8 cellular contexts compared by ENCODE assay signal in genomic region chr6:31795616-31796298, GRCh38. TPM values are rescaled to one million over a fixed set of nuclear protein-coding genes. Genes with fewer than 3 reads are reported as not detected.
DNase-seq lines count a peak whose midpoint lies in the region; ATAC-seq and TF ChIP-seq lines count a peak whose summit lies in the region.

VARS1 (minus strand) TSS chr6:31795752; CDS start chr6:31795217, 535 bp downstream.

- H3K4me2 ChIP-seq in PC-9, result peak within 1 kb of the TSS; percentile 96

- WGBS in esophagus, 2 donors, result 1% methylated on average over 74 to 75 of the region's 75 CpGs

- intact Hi-C loops in Caco-2 (cut with micrococcal nuclease; ENCODE audit: unreplicated experiment), result loop anchor here (1.0 kb wide), 2 partner anchors 32 to 66 kb away; partner anchors contain the start of genes DDAH2 and HSPA1B
- intact Hi-C loops in PC-9 (cut with micrococcal nuclease; ENCODE audit: unreplicated experiment), result loop anchor here (1.0 to 2.0 kb wide), 3 partner anchors 19 to 32 kb away; partner anchors contain the start of genes HSPA1A, HSPA1B, HSPA1L and VWA7

- H3K36me3 ChIP-seq in Caco-2 (ENCODE audit: control insufficient read depth, insufficient read depth, low read length) (no peaks in the 10 kb centered on the region), PC-9 (ENCODE audit: low read depth) (peaks cover 4% of the 10 kb centered on the region; the same call in 1 of the 2 replicates), esophagus (ENCODE audit: control insufficient read depth in 2 of 2, insufficient read depth in 2 of 2, low read length in 1 of 2) (peaks cover 0 to 7% of the 10 kb centered on the region in 2 donors), muscle layer of duodenum (ENCODE audit: control insufficient read depth in 1 of 2, insufficient read depth in 2 of 2, low read length in 2 of 2) (peaks cover 4 to 20% of the 10 kb centered on the region in 2 donors)

- H3K27me3 Mint-ChIP-seq in Caco-2 (ENCODE audit: insufficient read depth, unreplicated experiment), result no peaks in the 10 kb centered on the region
- H3K27me3 Mint-ChIP-seq in IgD-negative memory B cell, result peaks cover 2% of the 10 kb centered on the region

- H3K36me3 Mint-ChIP-seq in Caco-2 (ENCODE audit: insufficient read depth, unreplicated experiment) (peaks cover 25% of the 10 kb centered on the region), IgD-negative memory B cell (peaks cover 2% of the 10 kb centered on the region)

- peak; percentile 78 to 94 for TF ChIP-seq CTCF in Caco-2 (IDR thresholded peaks at IDR 0.05; ENCODE audit: insufficient read depth in 1 of 2, low read depth in 1 of 2, low read length in 1 of 2, severe bottlenecking in 1 of 2, unreplicated experiment in 1 of 2)
- peak; percentile 73 for TF ChIP-seq CTCF in PC-9 (conservative IDR thresholded peaks at IDR 0.05)

- CTCF ChIA-PET in Caco-2 (lab: Charles Lee) (interaction anchor here (0.8 to 2.9 kb wide), 7 partner anchors 11 to 115 kb away, joined by 3 to 21 read pairs (median 5); partner anchors contain the start of genes HSPA1A, HSPA1L, LSM2 and LY6G5C), PC-9 (lab: Charles Lee) (interaction anchor here (0.6 to 1.1 kb wide), 6 partner anchors 11 to 97 kb away, joined by 3 to 7 read pairs (median 6); partner anchors contain the start of gene LSM2)

- H3K27me3 ChIP-seq in Caco-2 (replicated peaks; ENCODE audit: control insufficient read depth, insufficient read depth, low read length) (no peaks in the 10 kb centered on the region), PC-9 (ENCODE audit: insufficient read depth, low read depth) (no peaks in the 10 kb centered on the region), esophagus (ENCODE audit: control insufficient read depth in 1 of 2, insufficient read depth in 2 of 2, low read length in 2 of 2) (no peaks in the 10 kb centered on the region), muscle layer of duodenum (ENCODE audit: low read depth, low read length) (no peaks in the 10 kb centered on the region)

- peak; percentile 72 for ATAC-seq in GM21423 (IDR thresholded peaks at IDR 0.05; ENCODE audit: unreplicated experiment)

- H3K4me3 ChIP-seq in Caco-2 (ENCODE audit: low read depth, low read length) (peak within 1 kb of the TSS; percentile 80), PC-9 (peak within 1 kb of the TSS; percentile 86), esophagus (ENCODE audit: low read depth in 1 of 2, low read length in 2 of 2) (peak within 1 kb of the TSS; percentile 91 to 95), muscle layer of duodenum (ENCODE audit: low read depth in 1 of 2, low read length in 2 of 2) (peak within 1 kb of the TSS; percentile 68 to 94)

- H3K79me2 ChIP-seq in PC-9 (ENCODE audit: low read depth), result peaks cover 42% of the 10 kb centered on the region

- DNase-seq in Caco-2 (peak; percentile 92 to 95), PC-9 (peak; percentile 89 to 96)
- peak; percentile 92 for DNase-seq in activated T-cell treated with anti-CD3 and anti-CD28 coated beads, Interleukin-2, amount 50 U/mL, for 1 hour
- peak; percentile 59 to 79 for DNase-seq in stimulated activated CD8-positive, alpha-beta memory T cell treated with anti-CD3 and anti-CD28 coated beads, Interleukin-7, amount 100 ng/mL, for 4 hours (ENCODE audit: low read depth in 2 of 2)

- H3K27ac ChIP-seq in PC-9 (peak within 1 kb of the TSS; percentile 78), esophagus (ENCODE audit: low read depth in 2 of 2, low read length in 1 of 2) (peak within 1 kb of the TSS; percentile 94 to 96), muscle layer of duodenum (ENCODE audit: low read length) (peak within 1 kb of the TSS; percentile 97)

- H3K4me1 ChIP-seq in Caco-2, result 0 out of 2 replicates have a peak, but pooled peaks cover 3% of the 10 kb centered on the region
- peaks cover 28% of the 10 kb centered on the region for H3K4me1 ChIP-seq in PC-9 (replicated peaks; ENCODE audit: insufficient read depth)
- peaks cover 0 to 2% of the 10 kb centered on the region in 2 donors for H3K4me1 ChIP-seq in esophagus (ENCODE audit: control insufficient read depth in 2 of 2, insufficient read depth in 2 of 2, low read length in 1 of 2)
- H3K4me1 ChIP-seq in muscle layer of duodenum (ENCODE audit: control insufficient read depth in 1 of 2, insufficient read depth in 2 of 2, low read length in 2 of 2), result peaks cover 0 to 10% of the 10 kb centered on the region in 2 donors

- H3K9me2 ChIP-seq in PC-9 (ENCODE audit: insufficient read depth), result no peaks in the 10 kb centered on the region

- H3F3A ChIP-seq in PC-9 (ENCODE audit: insufficient read depth, low read depth), result peaks cover 57% of the 10 kb centered on the region

- H3K9me3 Mint-ChIP-seq in Caco-2 (ENCODE audit: unreplicated experiment), result no peaks in the 10 kb centered on the region
- H3K9me3 Mint-ChIP-seq in IgD-negative memory B cell, result no peaks in the 10 kb centered on the region

- H3K4me1 Mint-ChIP-seq in Caco-2 (ENCODE audit: low read depth, unreplicated experiment) (peaks cover 15% of the 10 kb centered on the region), IgD-negative memory B cell (peaks cover 22 to 28% (median 27%) of the 10 kb centered on the region in 3 donors)

- no TSS peak for BruUV-seq in Caco-2 (replicated peaks; lab: Mats Ljungman, UMichigan)
- no TSS peak for BruUV-seq in PC-9 (replicated peaks; lab: Mats Ljungman, UMichigan)

- peak within 1 kb of the TSS; percentile 94 for H3K27ac Mint-ChIP-seq in Caco-2 (ENCODE audit: unreplicated experiment)
- peak within 1 kb of the TSS; percentile 68 to 100 (median 97) for H3K27ac Mint-ChIP-seq in IgD-negative memory B cell

- POLR2A ChIA-PET in Caco-2 (lab: Charles Lee) (interaction anchor here (0.6 to 2.1 kb wide), 10 partner anchors 11 to 67 kb away, joined by 3 to 29 read pairs (median 6); partner anchors contain the start of genes DDAH2, HSPA1A, HSPA1B and HSPA1L), PC-9 (lab: Charles Lee; ENCODE audit: unreplicated experiment) (interaction anchor here (0.6 to 1.3 kb wide), 6 partner anchors 11 to 243 kb away, joined by 3 to 42 read pairs (median 4); partner anchors contain the start of genes HSPA1A, HSPA1B, HSPA1L and LSM2)

- H3K4me3 Mint-ChIP-seq in Caco-2 (ENCODE audit: unreplicated experiment), result peak within 1 kb of the TSS; percentile 98
- H3K4me3 Mint-ChIP-seq in IgD-negative memory B cell, result peak within 1 kb of the TSS; percentile 76 to 98 (median 94)

- H4K20me1 ChIP-seq in PC-9 (ENCODE audit: insufficient read depth), result no peaks in the 10 kb centered on the region

- H2AFZ ChIP-seq in PC-9, result peak within 1 kb of the TSS; percentile 89

- no peaks in the 10 kb centered on the region for H3K9me3 ChIP-seq in Caco-2
- no peaks in the 10 kb centered on the region for H3K9me3 ChIP-seq in PC-9 (ENCODE audit: insufficient read depth, low read depth)
- no peaks in the 10 kb centered on the region for H3K9me3 ChIP-seq in esophagus (ENCODE audit: control insufficient read depth in 2 of 2, insufficient read depth in 1 of 2, low read depth in 1 of 2, low read length in 1 of 2)
- H3K9me3 ChIP-seq in muscle layer of duodenum (ENCODE audit: control insufficient read depth in 1 of 2, low read length in 2 of 2), result no peaks in the 10 kb centered on the region

RNA-seq across cellular contexts. Expression of gene VARS1, which starts in this region (rescaled TPM):
- 132 and 135 TPM in 2 replicates for total RNA-seq in Caco-2 (2022)
- polyA plus RNA-seq in IgD-negative memory B cell, result 83.0 TPM
- 99.6 and 124 TPM in 2 replicates for total RNA-seq in PC-9 (2021)
- 10 to 100 TPM; 35.7 to 37.3 TPM for polyA plus RNA-seq in esophagus

Comparison
In these comparisons a context has a peak if more than half of its experiments do, and no peak if none do; other contexts are left out.
1. Peak in every context shown above with its lines: DNase-seq, ATAC-seq, H3K4me3 ChIP-seq and H3K27ac ChIP-seq.